Comparison of ENCODE assay signal across 19 cellular contexts in genomic region chr3:169453256-169454059, GRCh38.
DNase-seq lines count a peak whose midpoint lies in the region; ATAC-seq and TF ChIP-seq lines count a peak whose summit lies in the region.
"Had no signal": no experiment of that assay in that cellular context is flagged by ENCODE, and none has a peak within 500 bp of the region (broad histone marks: within the 10 kb centered on the region; RNA-seq: fewer than 3 reads in every experiment).

No MANE protein-coding gene starts in this region.

- CTCF ChIA-PET in HEK293T (lab: Yijun Ruan, JAX) = no interaction called here

- no peak overlapping the region for H3K23ac ChIP-seq in mesenchymal stem cell (ENCODE audit: low read length in 2 of 2)

- H3K27me3 ChIP-seq in mesenchymal stem cell (ENCODE audit: control insufficient read depth in 1 of 2, insufficient read depth in 1 of 2, low read length in 2 of 2) = no peaks in the 10 kb centered on the region
- H3K27me3 ChIP-seq: left lung, neural progenitor cell had no signal

- H2BK12ac ChIP-seq in mesenchymal stem cell (ENCODE audit: low read length in 2 of 2) = no peak overlapping the region

- H3K27ac ChIP-seq in mesenchymal stem cell (ENCODE audit: low read length, poor library complexity, severe bottlenecking) = no peak overlapping the region
- H3K27ac ChIP-seq: left lung, neural progenitor cell had no signal

- ATAC-seq in GM21515 (IDR thresholded peaks at IDR 0.05; ENCODE audit: unreplicated experiment) (no peak), GM18873 (IDR thresholded peaks at IDR 0.05; ENCODE audit: low FRiP score, unreplicated experiment) (no peak)
- ATAC-seq: activated T-cell treated with anti-CD3 and anti-CD28 coated beads, Interleukin-2, amount 50 U/mL, for 72 hours; left lung; sciatic nerve; stimulated activated naive CD8-positive, alpha-beta T cell treated with anti-CD3 and anti-CD28 coated beads, Interleukin-15, Interleukin-2, amounts not matched to agents 100 U/mL and 50 U/mL, for 24 hours had no signal

- peak overlapping the region; percentile 51 for H3K9ac ChIP-seq in mesenchymal stem cell (ENCODE audit: low read length)
- H3K9ac ChIP-seq: neural progenitor cell had no signal

- no peak overlapping the region for H3K4ac ChIP-seq in mesenchymal stem cell (ENCODE audit: low read depth in 1 of 2, low read length in 2 of 2)

- DNase-seq in HEK293T (ENCODE audit: extremely low spot score) (no peak), NCI-H1694 (lab: John Stamatoyannopoulos, UW) (peak; percentile 19), NCI-H82 treated with DMSO at 0.1 percent for 48 hours (lab: John Stamatoyannopoulos, UW; ENCODE audit: unreplicated experiment) (peak; percentile 90), mesenchymal stem cell (no peak), T-helper 2 cell (no peak)
- DNase-seq: activated CD4-positive, alpha-beta T cell treated with anti-CD3 and anti-CD28 coated beads for 48 hours; activated T-cell treated with anti-CD3 and anti-CD28 coated beads, Interleukin-2, amount 50 U/mL, for 72 hours; amygdala; CD4-positive, CD25-positive, alpha-beta regulatory T cell; cortex of kidney; hippocampal formation; left lung; MM.1S; stimulated activated naive CD8-positive, alpha-beta T cell treated with anti-CD3 and anti-CD28 coated beads, Interleukin-15, Interleukin-2, amounts not matched to agents 100 U/mL and 50 U/mL, for 24 hours; SW 1271 had no signal

- no peak overlapping the region for H2AFZ ChIP-seq in mesenchymal stem cell (ENCODE audit: low read depth, low read length)
- H2AFZ ChIP-seq: neural progenitor cell had no signal

- no peaks in the 10 kb centered on the region for H3K9me3 ChIP-seq in mesenchymal stem cell (ENCODE audit: control insufficient read depth, low read length)
- H3K9me3 ChIP-seq: left lung had no signal

- no peaks in the 10 kb centered on the region for H3K36me3 ChIP-seq in mesenchymal stem cell (ENCODE audit: control insufficient read depth in 1 of 2, insufficient read depth in 2 of 2, low read depth in 1 of 2, low read length in 2 of 2)
- H3K36me3 ChIP-seq: left lung, neural progenitor cell had no signal

- no peak overlapping the region for H2AK5ac ChIP-seq in mesenchymal stem cell (ENCODE audit: low read length, severe bottlenecking)

- H3K14ac ChIP-seq in mesenchymal stem cell (ENCODE audit: low read length in 2 of 2) = no peak overlapping the region

- no peak overlapping the region for H2BK5ac ChIP-seq in mesenchymal stem cell (ENCODE audit: low read depth, low read length, poor library complexity, severe bottlenecking)

- no peak overlapping the region for H3K4me2 ChIP-seq in mesenchymal stem cell (ENCODE audit: low read length, poor library complexity, severe bottlenecking)
- H3K4me2 ChIP-seq: neural progenitor cell had no signal

- H2BK120ac ChIP-seq in mesenchymal stem cell (ENCODE audit: low read depth, low read length) = no peak overlapping the region

- WGBS in mesenchymal stem cell = 87% methylated on average over 6 of the region's 7 CpGs

- no peak overlapping the region for H4K91ac ChIP-seq in mesenchymal stem cell (ENCODE audit: low read length)

- H3K4me3 ChIP-seq in mesenchymal stem cell (ENCODE audit: insufficient read depth in 1 of 2, low read depth in 1 of 2, low read length in 2 of 2) = no peak overlapping the region
- H3K4me3 ChIP-seq: left lung, neural progenitor cell had no signal

- H3K4me1 ChIP-seq in mesenchymal stem cell (ENCODE audit: control insufficient read depth, insufficient read depth, low read depth, low read length) = no peaks in the 10 kb centered on the region
- H3K4me1 ChIP-seq: left lung had no signal

- no peak overlapping the region for H4K8ac ChIP-seq in mesenchymal stem cell (ENCODE audit: low read length)

- H3K18ac ChIP-seq in mesenchymal stem cell (ENCODE audit: low read depth in 1 of 2, low read length in 2 of 2) = no peak overlapping the region

- POLR2A ChIA-PET in HEK293T (lab: Yijun Ruan, JAX) = no interaction called here

- no peaks in the 10 kb centered on the region for H3K79me1 ChIP-seq in mesenchymal stem cell (replicated peaks; ENCODE audit: low read length, poor library complexity, severe bottlenecking)

- no peak overlapping the region for H2BK15ac ChIP-seq in mesenchymal stem cell (ENCODE audit: low read depth, poor library complexity, severe bottlenecking)

TF ChIP-seq in HEK293T, 16 proteins besides CTCF, POLR2A, EP300 and RAD21:
- TF ChIP-seq PKNOX1 (IDR thresholded peaks at IDR 0.05) (peak; percentile 95), NFRKB (IDR thresholded peaks at IDR 0.05) (no peak), HDGF (IDR thresholded peaks at IDR 0.05; ENCODE audit: borderline replicate concordance) (no peak), SUZ12 (IDR thresholded peaks at IDR 0.05) (no peak), L3MBTL2 (conservative IDR thresholded peaks at IDR 0.05) (no peak), CTBP1 (IDR thresholded peaks at IDR 0.05; ENCODE audit: borderline replicate concordance) (peak; percentile 81)
TF ChIP-seq in HEK293T: peak in this region for 2.

Comparison
In these comparisons a context has a peak if more than half of its experiments do, and no peak if none do; other contexts are left out.
1. DNase-seq: peak in NCI-H1694 (single experiment) and NCI-H82 treated with DMSO at 0.1 percent for 48 hours (single experiment); none in HEK293T (single experiment), mesenchymal stem cell (single experiment) and T-helper 2 cell (0 of 5).